In genomic region chr4:106022454-106022853, GRCh38 we compare ENCODE assay signal across 35 cellular contexts.
"Had no signal": no experiment of that assay in that cellular context is flagged by ENCODE, and none has a peak within 500 bp of the region (broad histone marks: within the 10 kb centered on the region; RNA-seq: fewer than 3 reads in every experiment).

No MANE protein-coding gene starts in this region.

- H3K4me1 ChIP-seq: Peyer's patch had no signal

- DNase-seq: activated CD4-positive, alpha-beta memory T cell treated with anti-CD3 and anti-CD28 coated beads, Interleukin-2, amount 10 ng/mL, durations not matched to agents 7 days and 5 days; activated CD4-positive, alpha-beta T cell treated with anti-CD3 and anti-CD28 coated beads for 1 hour; activated CD4-positive, alpha-beta T cell treated with anti-CD3 and anti-CD28 coated beads for 48 hours; activated CD4-positive, CD25-positive, alpha-beta regulatory T cell; activated CD8-positive, alpha-beta memory T cell treated with anti-CD3 and anti-CD28 coated beads for 24 hours; activated CD8-positive, alpha-beta memory T cell treated with anti-CD3 and anti-CD28 coated beads, Interleukin-2, amount 10 ng/mL, durations not matched to agents 7 days and 5 days; activated CD8-positive, alpha-beta memory T cell treated with anti-CD3 and anti-CD28 coated beads, Interleukin-2, amount 50 U/mL, for 48 hours; activated effector memory CD4-positive, alpha-beta T cell treated with anti-CD3 and anti-CD28 coated beads, Interleukin-2, amount 50 U/mL, for 16 hours; activated naive CD4-positive, alpha-beta T cell; activated naive CD4-positive, alpha-beta T cell treated with anti-CD3 and anti-CD28 coated beads, Interleukin-2, amount 50 U/mL, for 16 hours; activated naive CD8-positive, alpha-beta T cell treated with anti-CD3 and anti-CD28 coated beads for 36 hours; activated T-cell treated with anti-CD3 and anti-CD28 coated beads, Interleukin-2, amount 50 U/mL, for 48 hours; amniotic stem cell; aorta; brain microvascular endothelial cell; Karpas-422; MG63; MV-4-11; NCI-H1092; NCI-H1436 treated with DMSO at 0.1 percent for 48 hours; NCI-H1694 treated with DMSO at 0.1 percent for 48 hours; NCI-H2029; NCI-H345; NCI-H510A; NCI-H526; NCI-H748 treated with DMSO at 0.1 percent for 48 hours; NK-92 treated with Interleukin-12 subunit alpha and Interleukin-12 subunit beta, amount 100 ng/mL, for 24 hours; PC-3; Peyer's patch; RPMI8226; SW 1271; T-helper 1 cell; T-helper 2 cell; T-helper 9 cell; WERI-Rb-1 had no signal

- ATAC-seq: activated CD8-positive, alpha-beta memory T cell treated with anti-CD3 and anti-CD28 coated beads, Interleukin-2, amount 10 ng/mL, durations not matched to agents 7 days and 5 days; PC-3 had no signal

- H3K27me3 ChIP-seq: brain microvascular endothelial cell, MG63, Peyer's patch had no signal

- H3K36me3 ChIP-seq: brain microvascular endothelial cell, MG63, Peyer's patch, WERI-Rb-1 had no signal

- H3K27ac ChIP-seq: brain microvascular endothelial cell, Peyer's patch, WERI-Rb-1 had no signal

- H3K9me3 ChIP-seq: MG63 had no signal

- H3K4me3 ChIP-seq: MG63, Peyer's patch had no signal
